ENCODE assay signal across 1 cellular context in the genomic region with DNA sequence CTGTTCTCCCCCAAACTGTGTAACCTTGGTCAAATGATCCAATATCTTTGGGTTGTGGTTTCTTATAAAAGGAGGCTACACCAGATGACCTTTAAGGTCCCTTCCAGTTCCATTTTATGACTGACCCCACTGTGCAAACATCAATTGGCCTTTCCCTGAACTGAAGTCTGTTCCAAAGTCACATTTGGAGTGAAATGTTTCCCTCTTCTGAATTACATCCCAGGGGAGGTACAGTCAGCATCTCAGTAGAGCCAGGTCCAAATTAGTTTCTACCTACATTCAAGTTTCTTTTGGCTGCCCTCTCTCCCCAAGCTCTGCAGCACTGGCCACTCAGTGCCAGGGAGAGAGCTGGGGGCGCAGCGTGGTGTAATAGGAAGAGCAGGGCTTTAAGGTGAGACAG.
TF ChIP-seq lines count a peak whose summit lies in the region.

No MANE protein-coding gene starts in this region.

TF ChIP-seq in GM12878, 131 proteins besides CTCF, POLR2A, EP300 and RAD21:
- TF ChIP-seq TCF7 (IDR thresholded peaks at IDR 0.05; ENCODE audit: borderline replicate concordance) = no peak
- TF ChIP-seq HDAC2 (IDR thresholded peaks at IDR 0.05) = no peak
- TF ChIP-seq CHD1 (IDR thresholded peaks at IDR 0.05; ENCODE audit: low read depth, low read length) = no peak
- TF ChIP-seq ZNF274 (IDR thresholded peaks at IDR 0.05; ENCODE audit: insufficient read depth, insufficient read length) = no peak
- no peak for TF ChIP-seq FOXM1 (IDR thresholded peaks at IDR 0.05; ENCODE audit: low read depth, low read length)
- no peak for TF ChIP-seq E2F4 (IDR thresholded peaks at IDR 0.05; ENCODE audit: low read depth, low read length)
- no peak for TF ChIP-seq E2F8 (IDR thresholded peaks at IDR 0.05; ENCODE audit: low read depth, partially characterized antibody)
- TF ChIP-seq ATF2 (IDR thresholded peaks at IDR 0.05; ENCODE audit: low read length) = no peak
- no peak for TF ChIP-seq FOS (IDR thresholded peaks at IDR 0.05; ENCODE audit: borderline replicate concordance, extremely low read depth, insufficient read length)
- no peak for TF ChIP-seq CREM (IDR thresholded peaks at IDR 0.05; ENCODE audit: low read depth)
